1 cellular context compared by ENCODE assay signal in genomic region chr7:121494531-121494930, GRCh38.
TF ChIP-seq lines count a peak whose summit lies in the region.

No MANE protein-coding gene starts in this region.

TF ChIP-seq in SK-N-SH treated with all-trans-retinoic acid at 6 μM for 48 hours, 23 proteins besides CTCF, POLR2A, EP300 and RAD21 (continued from another document):
- TF ChIP-seq, protein P1, sequence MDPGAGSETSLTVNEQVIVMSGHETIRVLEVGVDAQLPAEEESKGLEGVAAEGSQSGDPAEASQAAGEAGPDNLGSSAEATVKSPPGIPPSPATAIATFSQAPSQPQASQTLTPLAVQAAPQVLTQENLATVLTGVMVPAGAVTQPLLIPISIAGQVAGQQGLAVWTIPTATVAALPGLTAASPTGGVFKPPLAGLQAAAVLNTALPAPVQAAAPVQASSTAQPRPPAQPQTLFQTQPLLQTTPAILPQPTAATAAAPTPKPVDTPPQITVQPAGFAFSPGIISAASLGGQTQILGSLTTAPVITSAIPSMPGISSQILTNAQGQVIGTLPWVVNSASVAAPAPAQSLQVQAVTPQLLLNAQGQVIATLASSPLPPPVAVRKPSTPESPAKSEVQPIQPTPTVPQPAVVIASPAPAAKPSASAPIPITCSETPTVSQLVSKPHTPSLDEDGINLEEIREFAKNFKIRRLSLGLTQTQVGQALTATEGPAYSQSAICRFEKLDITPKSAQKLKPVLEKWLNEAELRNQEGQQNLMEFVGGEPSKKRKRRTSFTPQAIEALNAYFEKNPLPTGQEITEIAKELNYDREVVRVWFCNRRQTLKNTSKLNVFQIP (CRISPR knock-in tag; IDR thresholded peaks at IDR 0.05; ENCODE audit: borderline replicate concordance, low read depth), result no peak
- TF ChIP-seq ESRRG (CRISPR knock-in tag; IDR thresholded peaks at IDR 0.05) (no peak), ZC3H10 (CRISPR knock-in tag; IDR thresholded peaks at IDR 0.05) (no peak), CREB5 (CRISPR knock-in tag; IDR thresholded peaks at IDR 0.05; ENCODE audit: low read depth) (no peak), ZNF565 (CRISPR knock-in tag; conservative IDR thresholded peaks at IDR 0.05; ENCODE audit: low read depth) (no peak), PPARA (CRISPR knock-in tag; IDR thresholded peaks at IDR 0.05; ENCODE audit: borderline replicate concordance) (no peak), SNAI2 (CRISPR knock-in tag; IDR thresholded peaks at IDR 0.05) (no peak), ZFP30 (CRISPR knock-in tag; IDR thresholded peaks at IDR 0.05) (no peak), TCF4 (CRISPR knock-in tag; IDR thresholded peaks at IDR 0.05; ENCODE audit: borderline replicate concordance) (no peak)
